1 cellular context compared by ENCODE assay signal in the genomic region with DNA sequence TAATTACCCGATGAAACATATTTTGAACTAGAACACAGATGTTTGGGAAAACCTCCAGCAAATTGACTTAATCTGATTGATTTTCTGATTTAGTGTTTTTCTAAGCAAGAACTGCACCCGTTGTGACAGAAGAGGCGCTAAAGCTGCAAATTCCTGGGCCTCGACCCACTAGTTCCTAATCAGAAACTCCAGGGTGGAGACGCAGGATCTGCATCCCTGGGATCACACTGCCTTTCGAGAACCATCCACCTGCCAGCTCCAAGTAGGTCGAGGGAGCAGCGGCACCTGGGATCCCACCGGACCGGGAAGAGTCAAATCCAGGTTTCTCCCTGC.
TF ChIP-seq lines count a peak whose summit lies in the region.

No MANE protein-coding gene starts in this region.

TF ChIP-seq in GM23338, 12 proteins besides CTCF, POLR2A, EP300 and RAD21 (continued from another document):
- TF ChIP-seq, protein P1, sequence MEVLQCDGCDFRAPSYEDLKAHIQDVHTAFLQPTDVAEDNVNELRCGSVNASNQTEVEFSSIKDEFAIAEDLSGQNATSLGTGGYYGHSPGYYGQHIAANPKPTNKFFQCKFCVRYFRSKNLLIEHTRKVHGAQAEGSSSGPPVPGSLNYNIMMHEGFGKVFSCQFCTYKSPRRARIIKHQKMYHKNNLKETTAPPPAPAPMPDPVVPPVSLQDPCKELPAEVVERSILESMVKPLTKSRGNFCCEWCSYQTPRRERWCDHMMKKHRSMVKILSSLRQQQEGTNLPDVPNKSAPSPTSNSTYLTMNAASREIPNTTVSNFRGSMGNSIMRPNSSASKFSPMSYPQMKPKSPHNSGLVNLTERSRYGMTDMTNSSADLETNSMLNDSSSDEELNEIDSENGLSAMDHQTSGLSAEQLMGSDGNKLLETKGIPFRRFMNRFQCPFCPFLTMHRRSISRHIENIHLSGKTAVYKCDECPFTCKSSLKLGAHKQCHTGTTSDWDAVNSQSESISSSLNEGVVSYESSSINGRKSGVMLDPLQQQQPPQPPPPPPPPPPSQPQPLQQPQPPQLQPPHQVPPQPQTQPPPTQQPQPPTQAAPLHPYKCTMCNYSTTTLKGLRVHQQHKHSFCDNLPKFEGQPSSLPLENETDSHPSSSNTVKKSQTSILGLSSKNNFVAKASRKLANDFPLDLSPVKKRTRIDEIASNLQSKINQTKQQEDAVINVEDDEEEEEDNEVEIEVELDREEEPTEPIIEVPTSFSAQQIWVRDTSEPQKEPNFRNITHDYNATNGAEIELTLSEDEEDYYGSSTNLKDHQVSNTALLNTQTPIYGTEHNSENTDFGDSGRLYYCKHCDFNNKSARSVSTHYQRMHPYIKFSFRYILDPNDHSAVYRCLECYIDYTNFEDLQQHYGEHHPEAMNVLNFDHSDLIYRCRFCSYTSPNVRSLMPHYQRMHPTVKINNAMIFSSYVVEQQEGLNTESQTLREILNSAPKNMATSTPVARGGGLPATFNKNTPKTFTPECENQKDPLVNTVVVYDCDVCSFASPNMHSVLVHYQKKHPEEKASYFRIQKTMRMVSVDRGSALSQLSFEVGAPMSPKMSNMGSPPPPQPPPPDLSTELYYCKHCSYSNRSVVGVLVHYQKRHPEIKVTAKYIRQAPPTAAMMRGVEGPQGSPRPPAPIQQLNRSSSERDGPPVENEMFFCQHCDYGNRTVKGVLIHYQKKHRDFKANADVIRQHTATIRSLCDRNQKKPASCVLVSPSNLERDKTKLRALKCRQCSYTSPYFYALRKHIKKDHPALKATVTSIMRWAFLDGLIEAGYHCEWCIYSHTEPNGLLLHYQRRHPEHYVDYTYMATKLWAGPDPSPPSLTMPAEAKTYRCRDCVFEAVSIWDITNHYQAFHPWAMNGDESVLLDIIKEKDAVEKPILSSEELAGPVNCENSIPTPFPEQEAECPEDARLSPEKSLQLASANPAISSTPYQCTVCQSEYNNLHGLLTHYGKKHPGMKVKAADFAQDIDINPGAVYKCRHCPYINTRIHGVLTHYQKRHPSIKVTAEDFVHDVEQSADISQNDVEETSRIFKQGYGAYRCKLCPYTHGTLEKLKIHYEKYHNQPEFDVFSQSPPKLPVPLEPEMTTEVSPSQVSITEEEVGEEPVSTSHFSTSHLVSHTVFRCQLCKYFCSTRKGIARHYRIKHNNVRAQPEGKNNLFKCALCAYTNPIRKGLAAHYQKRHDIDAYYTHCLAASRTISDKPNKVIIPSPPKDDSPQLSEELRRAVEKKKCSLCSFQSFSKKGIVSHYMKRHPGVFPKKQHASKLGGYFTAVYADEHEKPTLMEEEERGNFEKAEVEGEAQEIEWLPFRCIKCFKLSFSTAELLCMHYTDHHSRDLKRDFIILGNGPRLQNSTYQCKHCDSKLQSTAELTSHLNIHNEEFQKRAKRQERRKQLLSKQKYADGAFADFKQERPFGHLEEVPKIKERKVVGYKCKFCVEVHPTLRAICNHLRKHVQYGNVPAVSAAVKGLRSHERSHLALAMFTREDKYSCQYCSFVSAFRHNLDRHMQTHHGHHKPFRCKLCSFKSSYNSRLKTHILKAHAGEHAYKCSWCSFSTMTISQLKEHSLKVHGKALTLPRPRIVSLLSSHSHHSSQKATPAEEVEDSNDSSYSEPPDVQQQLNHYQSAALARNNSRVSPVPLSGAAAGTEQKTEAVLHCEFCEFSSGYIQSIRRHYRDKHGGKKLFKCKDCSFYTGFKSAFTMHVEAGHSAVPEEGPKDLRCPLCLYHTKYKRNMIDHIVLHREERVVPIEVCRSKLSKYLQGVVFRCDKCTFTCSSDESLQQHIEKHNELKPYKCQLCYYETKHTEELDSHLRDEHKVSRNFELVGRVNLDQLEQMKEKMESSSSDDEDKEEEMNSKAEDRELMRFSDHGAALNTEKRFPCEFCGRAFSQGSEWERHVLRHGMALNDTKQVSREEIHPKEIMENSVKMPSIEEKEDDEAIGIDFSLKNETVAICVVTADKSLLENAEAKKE (CRISPR knock-in tag; IDR thresholded peaks at IDR 0.05) = no peak
- no peak for TF ChIP-seq STAT1 (IDR thresholded peaks at IDR 0.05; ENCODE audit: unreplicated experiment)
- no peak for TF ChIP-seq JUNB (IDR thresholded peaks at IDR 0.05; ENCODE audit: unreplicated experiment)
- TF ChIP-seq, protein P2, sequence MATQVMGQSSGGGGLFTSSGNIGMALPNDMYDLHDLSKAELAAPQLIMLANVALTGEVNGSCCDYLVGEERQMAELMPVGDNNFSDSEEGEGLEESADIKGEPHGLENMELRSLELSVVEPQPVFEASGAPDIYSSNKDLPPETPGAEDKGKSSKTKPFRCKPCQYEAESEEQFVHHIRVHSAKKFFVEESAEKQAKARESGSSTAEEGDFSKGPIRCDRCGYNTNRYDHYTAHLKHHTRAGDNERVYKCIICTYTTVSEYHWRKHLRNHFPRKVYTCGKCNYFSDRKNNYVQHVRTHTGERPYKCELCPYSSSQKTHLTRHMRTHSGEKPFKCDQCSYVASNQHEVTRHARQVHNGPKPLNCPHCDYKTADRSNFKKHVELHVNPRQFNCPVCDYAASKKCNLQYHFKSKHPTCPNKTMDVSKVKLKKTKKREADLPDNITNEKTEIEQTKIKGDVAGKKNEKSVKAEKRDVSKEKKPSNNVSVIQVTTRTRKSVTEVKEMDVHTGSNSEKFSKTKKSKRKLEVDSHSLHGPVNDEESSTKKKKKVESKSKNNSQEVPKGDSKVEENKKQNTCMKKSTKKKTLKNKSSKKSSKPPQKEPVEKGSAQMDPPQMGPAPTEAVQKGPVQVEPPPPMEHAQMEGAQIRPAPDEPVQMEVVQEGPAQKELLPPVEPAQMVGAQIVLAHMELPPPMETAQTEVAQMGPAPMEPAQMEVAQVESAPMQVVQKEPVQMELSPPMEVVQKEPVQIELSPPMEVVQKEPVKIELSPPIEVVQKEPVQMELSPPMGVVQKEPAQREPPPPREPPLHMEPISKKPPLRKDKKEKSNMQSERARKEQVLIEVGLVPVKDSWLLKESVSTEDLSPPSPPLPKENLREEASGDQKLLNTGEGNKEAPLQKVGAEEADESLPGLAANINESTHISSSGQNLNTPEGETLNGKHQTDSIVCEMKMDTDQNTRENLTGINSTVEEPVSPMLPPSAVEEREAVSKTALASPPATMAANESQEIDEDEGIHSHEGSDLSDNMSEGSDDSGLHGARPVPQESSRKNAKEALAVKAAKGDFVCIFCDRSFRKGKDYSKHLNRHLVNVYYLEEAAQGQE (IDR thresholded peaks at IDR 0.05; ENCODE audit: unreplicated experiment) = no peak
